8 cellular contexts compared by ENCODE assay signal in the genomic region with DNA sequence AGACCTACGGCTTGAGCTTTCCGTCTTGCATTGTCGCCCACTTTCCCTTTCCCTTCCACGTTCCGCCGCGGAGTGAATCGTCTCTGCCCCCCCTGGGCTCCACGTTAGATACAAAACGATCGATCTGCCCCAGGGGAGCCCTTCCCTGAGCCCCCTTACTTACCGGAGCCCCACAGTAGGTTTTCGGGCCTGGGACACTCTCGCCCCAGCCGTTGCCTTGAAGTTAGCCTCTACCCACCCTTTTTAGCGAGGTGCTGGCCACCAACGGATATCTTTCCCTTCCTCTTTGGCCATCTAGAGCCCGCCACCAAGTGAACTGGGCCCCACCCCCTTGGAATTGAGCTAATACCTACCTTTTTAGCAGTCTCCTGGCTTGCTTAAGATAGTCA. TPM values are rescaled to one million over a fixed set of nuclear protein-coding genes. Genes with fewer than 3 reads are reported as not detected.
DNase-seq lines count a peak whose midpoint lies in the region; ATAC-seq, FAIRE-seq and TF ChIP-seq lines count a peak whose summit lies in the region.

No MANE protein-coding gene starts in this region.

- no peak for FAIRE-seq in GM12892 (lab: Jason Lieb, UNC)

- POLR2A ChIA-PET in RWPE1 (lab: Yijun Ruan, JAX; ENCODE audit: low non-redundant PET) = interaction anchor here (1.5 kb wide), 1 partner anchor 32 kb away, joined by 5 read pairs; a partner anchor contains a TSS

- H3K27ac ChIP-seq in RWPE1 (peak overlapping the region; percentile 93), fibroblast of lung (ENCODE audit: insufficient read depth, low read length) (peak overlapping the region; percentile 91)

- H3K36me3 ChIP-seq in fibroblast of lung (ENCODE audit: control insufficient read depth, insufficient read depth, low read length) = no peaks in the 10 kb centered on the region

- peak overlapping the region; percentile 77 for H3K9ac ChIP-seq in fibroblast of lung (ENCODE audit: insufficient read depth, low read length)

- DNase-seq in AG08395 (ENCODE audit: low spot score) (peak; percentile 50), RWPE1 (ENCODE audit: low spot score) (peak; percentile 50), fibroblast of lung (ENCODE audit: low read depth in 2 of 2) (peak; percentile 29 to 40), occipital lobe (lab: John Stamatoyannopoulos, UW) (peak; percentile 38), GM12892 (ENCODE audit: insufficient read length) (no peak)

- ATAC-seq in HG03135 (IDR thresholded peaks at IDR 0.05; ENCODE audit: unreplicated experiment) (peak; percentile 4), GM21381 (IDR thresholded peaks at IDR 0.05; ENCODE audit: unreplicated experiment) (no peak)

- peak overlapping the region; percentile 90 for H3K4me3 ChIP-seq in GM12875 (ENCODE audit: low read depth, low read length)
- H3K4me3 ChIP-seq in fibroblast of lung (replicated peaks in 1 of 4; ENCODE audit: control extremely low read depth in 1 of 4, insufficient read depth in 1 of 4, low read depth in 3 of 4, low read length in 4 of 4) = peak overlapping the region; percentile 82 to 95 (median 91)

- no peak overlapping the region for H2AFZ ChIP-seq in fibroblast of lung (ENCODE audit: low read length)

- CTCF ChIA-PET in RWPE1 (lab: Yijun Ruan, JAX) = interaction anchor here (1.8 kb wide), 1 partner anchor 33 kb away, joined by 5 read pairs; no protein-coding TSS in a partner anchor

- H3K4me1 ChIP-seq in fibroblast of lung (ENCODE audit: control insufficient read depth, extremely low read depth, insufficient read depth, low read length) = no peaks in the 10 kb centered on the region

- H4K20me1 ChIP-seq in fibroblast of lung (ENCODE audit: control insufficient read depth, extremely low read depth, insufficient read depth, low read length) = no peaks in the 10 kb centered on the region

- no peaks in the 10 kb centered on the region for H3K9me3 ChIP-seq in fibroblast of lung (ENCODE audit: control insufficient read depth, insufficient read depth, low read depth, low read length)

- H3K79me2 ChIP-seq in fibroblast of lung (ENCODE audit: control insufficient read depth, insufficient read depth, low read length) = peaks cover 51% of the 10 kb centered on the region

- no peak for TF ChIP-seq POLR2A in GM12892 (IDR thresholded peaks at IDR 0.05; ENCODE audit: low read depth, low read length)

- peak overlapping the region; percentile 76 for H3K4me2 ChIP-seq in fibroblast of lung (ENCODE audit: extremely low read depth, insufficient read depth, low read length)

- no peak for TF ChIP-seq CTCF in GM12875 (IDR thresholded peaks at IDR 0.05; ENCODE audit: borderline replicate concordance, insufficient read depth, low read depth, low read length)
- TF ChIP-seq CTCF in RWPE1 (conservative IDR thresholded peaks at IDR 0.05; ENCODE audit: low read depth) = no peak
- no peak for TF ChIP-seq CTCF in fibroblast of lung (conservative IDR thresholded peaks at IDR 0.05 in 1 of 2, IDR thresholded peaks at IDR 0.05 in 1 of 2; ENCODE audit: low read depth in 1 of 2, low read length in 2 of 2)

- no peaks in the 10 kb centered on the region for H3K27me3 ChIP-seq in fibroblast of lung (ENCODE audit: control insufficient read depth, insufficient read depth, low read length)

RNA-seq across cellular contexts. Expression of a gene that starts 0.6 kb away (rescaled TPM):
- total RNA-seq in fibroblast of lung (22.3 and 25.4 TPM in 2 replicates), occipital lobe (62.1 TPM)
- polyA plus RNA-seq in fibroblast of lung = 38.0 and 42.5 TPM in 2 replicates
- 58.4 and 59.5 TPM in 2 replicates for polyA plus RNA-seq in fibroblast of lung (2012)
- 20.8 and 42.8 TPM in 2 replicates for polyA minus RNA-seq in fibroblast of lung (ENCODE audit: low replicate concordance)
- 71.1 TPM for polyA plus RNA-seq in GM12892 (2012; ENCODE audit: missing spikeins)

RNA-seq across cellular contexts. Expression of a gene that starts 32.0 kb away (rescaled TPM):
- total RNA-seq in fibroblast of lung (14.4 and 22.1 TPM in 2 replicates), occipital lobe (12.2 TPM)
- 14.9 and 18.8 TPM in 2 replicates for polyA plus RNA-seq in fibroblast of lung
- 16.5 and 18.2 TPM in 2 replicates for polyA plus RNA-seq in fibroblast of lung (2012)
- polyA minus RNA-seq in fibroblast of lung (ENCODE audit: low replicate concordance) = 77.6 and 81.5 TPM in 2 replicates
- polyA plus RNA-seq in GM12892 (2012; ENCODE audit: missing spikeins) = 6.5 TPM
